In the genomic region with DNA sequence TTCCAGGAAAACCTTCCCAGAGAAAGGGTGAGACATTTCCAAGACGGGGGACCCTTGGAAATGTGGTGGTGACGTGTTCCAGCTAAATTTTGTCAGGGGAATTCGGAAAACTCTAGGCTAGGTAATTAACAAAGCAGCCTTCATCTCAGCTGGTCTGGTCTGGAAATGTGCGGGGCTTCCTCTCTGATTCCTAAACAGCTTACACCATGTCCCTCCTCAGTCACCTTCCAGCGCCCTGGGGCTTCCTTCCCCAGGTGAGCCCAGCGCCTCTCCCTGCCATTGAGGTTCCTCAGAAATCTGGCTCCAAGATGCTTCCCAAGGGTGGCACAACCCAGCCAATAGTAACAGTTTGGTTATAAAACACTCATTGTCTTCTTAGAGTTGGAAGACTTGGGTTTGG, we compare ENCODE assay signal across 8 cellular contexts. TPM values are rescaled to one million over a fixed set of nuclear protein-coding genes. Genes with fewer than 3 reads are reported as not detected.
DNase-seq lines count a peak whose midpoint lies in the region; ATAC-seq, FAIRE-seq and TF ChIP-seq lines count a peak whose summit lies in the region.

No MANE protein-coding gene starts in this region.

- ATAC-seq in SK-N-SH treated with all-trans-retinoic acid at 6 μM for 48 hours (peak; percentile 5), GM19467 (IDR thresholded peaks at IDR 0.05; ENCODE audit: unreplicated experiment) (no peak)

- TF ChIP-seq CTCF in GM13977 (IDR thresholded peaks at IDR 0.05; ENCODE audit: extremely low read depth, insufficient read depth, missing control alignments), result no peak
- TF ChIP-seq CTCF in fibroblast of pulmonary artery (IDR thresholded peaks at IDR 0.05; ENCODE audit: low read length, missing control alignments), result no peak

- FAIRE-seq in GM19239 (lab: Jason Lieb, UNC), result no peak

- peaks cover 17% of the 10 kb centered on the region for H3K36me3 ChIP-seq in skeletal muscle satellite cell (ENCODE audit: insufficient read depth, low read length)

- peak overlapping the region; percentile 87 for H3K4me2 ChIP-seq in skeletal muscle satellite cell (ENCODE audit: low read length)

- in situ Hi-C loops in GM13977 (cut with MboI; ENCODE audit: low pct_unique_long_range_greater_than_20kb, low sequenced_read_pairs, unreplicated experiment), result no loop called here

- DNase-seq in GM13977 (ENCODE audit: low spot score) (peak; percentile 31), fibroblast of pulmonary artery (ENCODE audit: low read depth) (no peak), NCI-H187 treated with DMSO at 0.1 percent for 48 hours (lab: John Stamatoyannopoulos, UW) (no peak), nucleus accumbens (lab: John Stamatoyannopoulos, UW) (no peak), GM19239 (ENCODE audit: insufficient read length, low spot score) (no peak)

- H3K4me3 ChIP-seq in fibroblast of pulmonary artery (replicated peaks; ENCODE audit: low read depth, low read length) (peak overlapping the region; percentile 90), skeletal muscle satellite cell (ENCODE audit: low read length) (peak overlapping the region; percentile 90)

- H3K4me1 ChIP-seq in skeletal muscle satellite cell (ENCODE audit: control insufficient read depth, insufficient read depth, low read length), result peaks cover 25% of the 10 kb centered on the region

- H3K9ac ChIP-seq in skeletal muscle satellite cell (ENCODE audit: low read depth, low read length), result peak overlapping the region; percentile 100

- no peaks in the 10 kb centered on the region for H3K27me3 ChIP-seq in skeletal muscle satellite cell (ENCODE audit: control insufficient read depth, insufficient read depth, low read length)

- H3K9me3 ChIP-seq in skeletal muscle satellite cell (replicated peaks; ENCODE audit: low read length), result no peaks in the 10 kb centered on the region

TF ChIP-seq in SK-N-SH treated with all-trans-retinoic acid at 6 μM for 48 hours, 23 proteins besides CTCF, POLR2A, EP300 and RAD21:
- TF ChIP-seq, protein P1, sequence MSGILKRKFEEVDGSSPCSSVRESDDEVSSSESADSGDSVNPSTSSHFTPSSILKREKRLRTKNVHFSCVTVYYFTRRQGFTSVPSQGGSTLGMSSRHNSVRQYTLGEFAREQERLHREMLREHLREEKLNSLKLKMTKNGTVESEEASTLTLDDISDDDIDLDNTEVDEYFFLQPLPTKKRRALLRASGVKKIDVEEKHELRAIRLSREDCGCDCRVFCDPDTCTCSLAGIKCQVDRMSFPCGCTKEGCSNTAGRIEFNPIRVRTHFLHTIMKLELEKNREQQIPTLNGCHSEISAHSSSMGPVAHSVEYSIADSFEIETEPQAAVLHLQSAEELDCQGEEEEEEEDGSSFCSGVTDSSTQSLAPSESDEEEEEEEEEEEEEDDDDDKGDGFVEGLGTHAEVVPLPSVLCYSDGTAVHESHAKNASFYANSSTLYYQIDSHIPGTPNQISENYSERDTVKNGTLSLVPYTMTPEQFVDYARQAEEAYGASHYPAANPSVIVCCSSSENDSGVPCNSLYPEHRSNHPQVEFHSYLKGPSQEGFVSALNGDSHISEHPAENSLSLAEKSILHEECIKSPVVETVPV (CRISPR knock-in tag; IDR thresholded peaks at IDR 0.05), result no peak
- TF ChIP-seq TOX (CRISPR knock-in tag; IDR thresholded peaks at IDR 0.05; ENCODE audit: borderline replicate concordance), result no peak
- TF ChIP-seq, protein P2, sequence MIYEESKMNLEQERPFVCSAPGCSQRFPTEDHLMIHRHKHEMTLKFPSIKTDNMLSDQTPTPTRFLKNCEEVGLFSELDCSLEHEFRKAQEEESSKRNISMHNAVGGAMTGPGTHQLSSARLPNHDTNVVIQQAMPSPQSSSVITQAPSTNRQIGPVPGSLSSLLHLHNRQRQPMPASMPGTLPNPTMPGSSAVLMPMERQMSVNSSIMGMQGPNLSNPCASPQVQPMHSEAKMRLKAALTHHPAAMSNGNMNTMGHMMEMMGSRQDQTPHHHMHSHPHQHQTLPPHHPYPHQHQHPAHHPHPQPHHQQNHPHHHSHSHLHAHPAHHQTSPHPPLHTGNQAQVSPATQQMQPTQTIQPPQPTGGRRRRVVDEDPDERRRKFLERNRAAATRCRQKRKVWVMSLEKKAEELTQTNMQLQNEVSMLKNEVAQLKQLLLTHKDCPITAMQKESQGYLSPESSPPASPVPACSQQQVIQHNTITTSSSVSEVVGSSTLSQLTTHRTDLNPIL (CRISPR knock-in tag; IDR thresholded peaks at IDR 0.05; ENCODE audit: low read depth), result no peak
- no peak for TF ChIP-seq ESRRG (CRISPR knock-in tag; IDR thresholded peaks at IDR 0.05)
- TF ChIP-seq ZFP3 (CRISPR knock-in tag; IDR thresholded peaks at IDR 0.05), result no peak
- no peak for TF ChIP-seq TCF4 (CRISPR knock-in tag; IDR thresholded peaks at IDR 0.05; ENCODE audit: borderline replicate concordance)
- no peak for TF ChIP-seq GLIS3 (CRISPR knock-in tag; IDR thresholded peaks at IDR 0.05)
- no peak for TF ChIP-seq OSR1 (CRISPR knock-in tag; IDR thresholded peaks at IDR 0.05)
- TF ChIP-seq ZFP30 (CRISPR knock-in tag; IDR thresholded peaks at IDR 0.05), result no peak
- TF ChIP-seq, protein P3, sequence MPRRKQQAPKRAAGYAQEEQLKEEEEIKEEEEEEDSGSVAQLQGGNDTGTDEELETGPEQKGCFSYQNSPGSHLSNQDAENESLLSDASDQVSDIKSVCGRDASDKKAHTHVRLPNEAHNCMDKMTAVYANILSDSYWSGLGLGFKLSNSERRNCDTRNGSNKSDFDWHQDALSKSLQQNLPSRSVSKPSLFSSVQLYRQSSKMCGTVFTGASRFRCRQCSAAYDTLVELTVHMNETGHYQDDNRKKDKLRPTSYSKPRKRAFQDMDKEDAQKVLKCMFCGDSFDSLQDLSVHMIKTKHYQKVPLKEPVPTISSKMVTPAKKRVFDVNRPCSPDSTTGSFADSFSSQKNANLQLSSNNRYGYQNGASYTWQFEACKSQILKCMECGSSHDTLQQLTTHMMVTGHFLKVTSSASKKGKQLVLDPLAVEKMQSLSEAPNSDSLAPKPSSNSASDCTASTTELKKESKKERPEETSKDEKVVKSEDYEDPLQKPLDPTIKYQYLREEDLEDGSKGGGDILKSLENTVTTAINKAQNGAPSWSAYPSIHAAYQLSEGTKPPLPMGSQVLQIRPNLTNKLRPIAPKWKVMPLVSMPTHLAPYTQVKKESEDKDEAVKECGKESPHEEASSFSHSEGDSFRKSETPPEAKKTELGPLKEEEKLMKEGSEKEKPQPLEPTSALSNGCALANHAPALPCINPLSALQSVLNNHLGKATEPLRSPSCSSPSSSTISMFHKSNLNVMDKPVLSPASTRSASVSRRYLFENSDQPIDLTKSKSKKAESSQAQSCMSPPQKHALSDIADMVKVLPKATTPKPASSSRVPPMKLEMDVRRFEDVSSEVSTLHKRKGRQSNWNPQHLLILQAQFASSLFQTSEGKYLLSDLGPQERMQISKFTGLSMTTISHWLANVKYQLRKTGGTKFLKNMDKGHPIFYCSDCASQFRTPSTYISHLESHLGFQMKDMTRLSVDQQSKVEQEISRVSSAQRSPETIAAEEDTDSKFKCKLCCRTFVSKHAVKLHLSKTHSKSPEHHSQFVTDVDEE (CRISPR knock-in tag; IDR thresholded peaks at IDR 0.05), result no peak
- TF ChIP-seq, protein P4, sequence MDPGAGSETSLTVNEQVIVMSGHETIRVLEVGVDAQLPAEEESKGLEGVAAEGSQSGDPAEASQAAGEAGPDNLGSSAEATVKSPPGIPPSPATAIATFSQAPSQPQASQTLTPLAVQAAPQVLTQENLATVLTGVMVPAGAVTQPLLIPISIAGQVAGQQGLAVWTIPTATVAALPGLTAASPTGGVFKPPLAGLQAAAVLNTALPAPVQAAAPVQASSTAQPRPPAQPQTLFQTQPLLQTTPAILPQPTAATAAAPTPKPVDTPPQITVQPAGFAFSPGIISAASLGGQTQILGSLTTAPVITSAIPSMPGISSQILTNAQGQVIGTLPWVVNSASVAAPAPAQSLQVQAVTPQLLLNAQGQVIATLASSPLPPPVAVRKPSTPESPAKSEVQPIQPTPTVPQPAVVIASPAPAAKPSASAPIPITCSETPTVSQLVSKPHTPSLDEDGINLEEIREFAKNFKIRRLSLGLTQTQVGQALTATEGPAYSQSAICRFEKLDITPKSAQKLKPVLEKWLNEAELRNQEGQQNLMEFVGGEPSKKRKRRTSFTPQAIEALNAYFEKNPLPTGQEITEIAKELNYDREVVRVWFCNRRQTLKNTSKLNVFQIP (CRISPR knock-in tag; IDR thresholded peaks at IDR 0.05; ENCODE audit: borderline replicate concordance, low read depth), result no peak
- TF ChIP-seq ZC3H10 (CRISPR knock-in tag; IDR thresholded peaks at IDR 0.05), result no peak
- no peak for TF ChIP-seq SNAI2 (CRISPR knock-in tag; IDR thresholded peaks at IDR 0.05)
- TF ChIP-seq RARB (CRISPR knock-in tag; IDR thresholded peaks at IDR 0.05), result no peak
- TF ChIP-seq, protein P5, sequence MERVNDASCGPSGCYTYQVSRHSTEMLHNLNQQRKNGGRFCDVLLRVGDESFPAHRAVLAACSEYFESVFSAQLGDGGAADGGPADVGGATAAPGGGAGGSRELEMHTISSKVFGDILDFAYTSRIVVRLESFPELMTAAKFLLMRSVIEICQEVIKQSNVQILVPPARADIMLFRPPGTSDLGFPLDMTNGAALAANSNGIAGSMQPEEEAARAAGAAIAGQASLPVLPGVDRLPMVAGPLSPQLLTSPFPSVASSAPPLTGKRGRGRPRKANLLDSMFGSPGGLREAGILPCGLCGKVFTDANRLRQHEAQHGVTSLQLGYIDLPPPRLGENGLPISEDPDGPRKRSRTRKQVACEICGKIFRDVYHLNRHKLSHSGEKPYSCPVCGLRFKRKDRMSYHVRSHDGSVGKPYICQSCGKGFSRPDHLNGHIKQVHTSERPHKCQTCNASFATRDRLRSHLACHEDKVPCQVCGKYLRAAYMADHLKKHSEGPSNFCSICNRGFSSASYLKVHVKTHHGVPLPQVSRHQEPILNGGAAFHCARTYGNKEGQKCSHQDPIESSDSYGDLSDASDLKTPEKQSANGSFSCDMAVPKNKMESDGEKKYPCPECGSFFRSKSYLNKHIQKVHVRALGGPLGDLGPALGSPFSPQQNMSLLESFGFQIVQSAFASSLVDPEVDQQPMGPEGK (CRISPR knock-in tag; IDR thresholded peaks at IDR 0.05; ENCODE audit: borderline replicate concordance), result no peak

RNA-seq across cellular contexts. Expression of a gene that starts 0.6 kb away (rescaled TPM):
- total RNA-seq in skeletal muscle satellite cell (2012; rRNA removed), result 33.2 and 34.1 TPM in 2 replicates
